In genomic region chr11:126310229-126310991, GRCh38 we compare ENCODE assay signal across 8 cellular contexts. TPM values are rescaled to one million over a fixed set of nuclear protein-coding genes. Genes with fewer than 3 reads are reported as not detected.
DNase-seq lines count a peak whose midpoint lies in the region; ATAC-seq and TF ChIP-seq lines count a peak whose summit lies in the region.

No MANE protein-coding gene starts in this region.

- 47% methylated on average over 9 of the region's 9 CpGs for WGBS in right cardiac atrium

- no peak overlapping the region; the same call in 1 of the 2 replicates for H3K4me3 ChIP-seq in MM.1S (ENCODE audit: low read length)
- no peak overlapping the region for H3K4me3 ChIP-seq in ascending aorta
- no peak overlapping the region for H3K4me3 ChIP-seq in right cardiac atrium (ENCODE audit: low read length)

- no peaks in the 10 kb centered on the region for H4K20me1 ChIP-seq in MM.1S (ENCODE audit: insufficient read depth, low read length)

- ATAC-seq in GM21717 (IDR thresholded peaks at IDR 0.05; ENCODE audit: unreplicated experiment) = peak; percentile 37
- ATAC-seq in right cardiac atrium = peak; percentile 94 to 95
- no peak for ATAC-seq in GM18520 (IDR thresholded peaks at IDR 0.05; ENCODE audit: unreplicated experiment)

- DNase-seq in DMS114 treated with DMSO at 0.1 percent for 48 hours (lab: John Stamatoyannopoulos, UW; ENCODE audit: unreplicated experiment) (peak; percentile 13), MM.1S (peak; percentile 67), T-helper 1 cell (peak in 4 of 5 donors; percentile 17 to 57 (median 28)), ascending aorta (ENCODE audit: low spot score in 2 of 2) (peak in 1 of 2 donors; percentile 83), right cardiac atrium (peak; percentile 80 to 92 (median 88)), retina (peak; percentile 81)

- peak overlapping the region; percentile 25; the same call in 1 of the 2 replicates for H3K9ac ChIP-seq in MM.1S (ENCODE audit: low read length)

- H3K36me3 ChIP-seq in MM.1S (replicated peaks; ENCODE audit: insufficient read depth, low read length) (0 out of 2 replicates have a peak, but pooled peaks cover 6% of the 10 kb centered on the region), ascending aorta (peaks cover 3 to 4% of the 10 kb centered on the region in 2 donors)

- H2AFZ ChIP-seq in MM.1S (ENCODE audit: low read length) = no peak overlapping the region

- peaks cover 66% of the 10 kb centered on the region for H3K79me2 ChIP-seq in MM.1S (ENCODE audit: low read length)

- intact Hi-C loops in ascending aorta (cut with DNase I) (loop anchor here (1.0 to 2.0 kb wide), 2 partner anchors 38 to 170 kb away; no protein-coding TSS in a partner anchor), right cardiac atrium (cut with DNase I) (loop anchor here (5.0 to 10.0 kb wide), 5 partner anchors 104 to 172 kb away; no protein-coding TSS in a partner anchor)

- TF ChIP-seq CTCF in MM.1S (IDR thresholded peaks at IDR 0.05; ENCODE audit: low read length) (peak; percentile 87), ascending aorta (IDR thresholded peaks at IDR 0.05) (peak; percentile 78 to 90 (median 80))

- H3F3A ChIP-seq in MM.1S (ENCODE audit: insufficient read depth, low read length) = peaks cover 61% of the 10 kb centered on the region

- peak overlapping the region; percentile 76; the same call in 1 of the 2 replicates for H3K27ac ChIP-seq in MM.1S (ENCODE audit: low read length)
- no peak overlapping the region for H3K27ac ChIP-seq in ascending aorta
- H3K27ac ChIP-seq in right cardiac atrium (ENCODE audit: low read length) = no peak overlapping the region

- H3K9me3 ChIP-seq in MM.1S (replicated peaks; ENCODE audit: insufficient read depth, low read length) (no peaks in the 10 kb centered on the region), ascending aorta (no peaks in the 10 kb centered on the region), right cardiac atrium (ENCODE audit: control insufficient read depth, low read length) (no peaks in the 10 kb centered on the region)

- no peaks in the 10 kb centered on the region for H3K27me3 ChIP-seq in MM.1S (replicated peaks; ENCODE audit: insufficient read depth, low read length)
- H3K27me3 ChIP-seq in ascending aorta = no peaks in the 10 kb centered on the region
- no peaks in the 10 kb centered on the region for H3K27me3 ChIP-seq in right cardiac atrium (ENCODE audit: control insufficient read depth, insufficient read depth)

- H3K9me2 ChIP-seq in MM.1S (replicated peaks; ENCODE audit: insufficient read depth, low read length) = no peaks in the 10 kb centered on the region

- H3K4me1 ChIP-seq in MM.1S (ENCODE audit: low read length) = peaks cover 66% of the 10 kb centered on the region
- H3K4me1 ChIP-seq in ascending aorta = no peaks in the 10 kb centered on the region
- peaks cover 4% of the 10 kb centered on the region for H3K4me1 ChIP-seq in right cardiac atrium (ENCODE audit: control insufficient read depth, insufficient read depth, low read length)

- H3K4me2 ChIP-seq in MM.1S (ENCODE audit: low read depth, low read length) = peak overlapping the region; percentile 43

RNA-seq across cellular contexts. Expression of gene DCPS, which starts 6.5 kb away (rescaled TPM):
- total RNA-seq in ascending aorta (19.6 TPM), right cardiac atrium (10 to 100 TPM in 3 of 4 donors, 1 to 10 TPM in 1; 9.9 to 14.9 (median 10.4) TPM)
- 10.6 TPM for polyA plus RNA-seq in right cardiac atrium

RNA-seq across cellular contexts. Expression of gene TIRAP, which starts 27.5 kb away (rescaled TPM):
- 8.7 TPM for total RNA-seq in ascending aorta
- total RNA-seq in right cardiac atrium = 1 to 10 TPM; 9.3 to 9.7 (median 9.5) TPM
- polyA plus RNA-seq in right cardiac atrium = 5.8 TPM

RNA-seq across cellular contexts. Expression of gene FOXRED1, which starts 41.5 kb away (rescaled TPM):
- 1.8 TPM for total RNA-seq in ascending aorta
- total RNA-seq in right cardiac atrium = 10 to 100 TPM; 23.3 to 30.0 (median 25.3) TPM
- 34.9 TPM for polyA plus RNA-seq in right cardiac atrium

RNA-seq across cellular contexts. Expression of gene SRPRA, which starts 41.7 kb away (rescaled TPM):
- total RNA-seq in ascending aorta = 49.7 TPM
- 10 to 100 TPM; 65.1 to 85.4 (median 72.0) TPM for total RNA-seq in right cardiac atrium
- polyA plus RNA-seq in right cardiac atrium = 49.6 TPM

RNA-seq across cellular contexts. Expression of gene ST3GAL4, which starts 45.1 kb away (rescaled TPM):
- 61.4 TPM for total RNA-seq in ascending aorta
- total RNA-seq in right cardiac atrium = 10 to 100 TPM; 57.3 to 96.9 (median 65.4) TPM
- 57.5 TPM for polyA plus RNA-seq in right cardiac atrium
